1 cellular context compared by ENCODE assay signal in the genomic region with DNA sequence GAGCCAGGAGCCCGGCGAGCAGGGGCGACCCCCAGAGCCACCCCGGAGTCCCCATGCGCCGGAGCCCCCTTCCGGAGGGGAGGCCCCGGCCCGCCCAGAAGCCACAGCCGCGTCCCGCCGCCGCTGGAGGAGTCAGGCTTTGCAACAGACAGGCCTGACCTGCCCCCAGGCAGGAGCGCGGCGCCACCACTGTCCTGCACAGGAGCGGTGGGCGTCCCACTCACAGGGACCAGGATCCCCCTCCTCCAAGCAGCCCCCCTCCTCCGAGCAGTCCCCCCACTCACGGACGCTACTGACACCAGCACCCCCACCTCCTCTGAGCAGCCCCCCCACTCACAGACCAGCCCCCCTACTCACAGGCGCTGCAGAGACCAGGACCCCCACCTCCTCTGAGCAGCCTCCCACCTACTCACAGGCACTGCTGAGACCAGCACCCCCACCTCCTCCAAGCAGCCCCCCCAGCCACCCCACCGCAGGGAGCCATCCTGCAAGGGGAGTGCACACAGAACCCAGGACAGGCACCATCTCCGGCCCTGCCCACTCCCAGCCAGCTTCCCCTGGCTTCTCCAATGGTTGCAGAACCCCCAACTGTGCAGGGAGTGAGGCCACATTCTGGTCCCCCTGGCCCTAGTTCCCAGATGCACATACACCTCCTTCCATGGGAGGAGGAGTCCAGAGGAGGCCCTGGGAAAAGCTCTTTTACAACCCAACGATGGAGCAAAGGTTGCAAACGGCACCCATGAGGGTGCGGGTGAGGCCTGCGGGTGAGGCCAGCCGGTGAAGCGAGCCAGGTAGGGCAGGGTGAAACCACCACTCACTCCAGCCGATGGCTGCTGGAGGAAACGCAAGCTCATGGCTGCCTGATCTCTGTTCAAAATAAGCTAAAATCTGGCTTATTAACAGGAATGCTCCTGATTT.
A peak's percentile ranks its signal among the peaks of the same experiment; 100 is the strongest.
TF ChIP-seq lines count a peak whose summit lies in the region.

No MANE protein-coding gene starts in this region.

TF ChIP-seq in HepG2, 621 proteins besides CTCF, POLR2A, EP300 and RAD21 (continued from another document and continues in another):
- TF ChIP-seq, protein P1, sequence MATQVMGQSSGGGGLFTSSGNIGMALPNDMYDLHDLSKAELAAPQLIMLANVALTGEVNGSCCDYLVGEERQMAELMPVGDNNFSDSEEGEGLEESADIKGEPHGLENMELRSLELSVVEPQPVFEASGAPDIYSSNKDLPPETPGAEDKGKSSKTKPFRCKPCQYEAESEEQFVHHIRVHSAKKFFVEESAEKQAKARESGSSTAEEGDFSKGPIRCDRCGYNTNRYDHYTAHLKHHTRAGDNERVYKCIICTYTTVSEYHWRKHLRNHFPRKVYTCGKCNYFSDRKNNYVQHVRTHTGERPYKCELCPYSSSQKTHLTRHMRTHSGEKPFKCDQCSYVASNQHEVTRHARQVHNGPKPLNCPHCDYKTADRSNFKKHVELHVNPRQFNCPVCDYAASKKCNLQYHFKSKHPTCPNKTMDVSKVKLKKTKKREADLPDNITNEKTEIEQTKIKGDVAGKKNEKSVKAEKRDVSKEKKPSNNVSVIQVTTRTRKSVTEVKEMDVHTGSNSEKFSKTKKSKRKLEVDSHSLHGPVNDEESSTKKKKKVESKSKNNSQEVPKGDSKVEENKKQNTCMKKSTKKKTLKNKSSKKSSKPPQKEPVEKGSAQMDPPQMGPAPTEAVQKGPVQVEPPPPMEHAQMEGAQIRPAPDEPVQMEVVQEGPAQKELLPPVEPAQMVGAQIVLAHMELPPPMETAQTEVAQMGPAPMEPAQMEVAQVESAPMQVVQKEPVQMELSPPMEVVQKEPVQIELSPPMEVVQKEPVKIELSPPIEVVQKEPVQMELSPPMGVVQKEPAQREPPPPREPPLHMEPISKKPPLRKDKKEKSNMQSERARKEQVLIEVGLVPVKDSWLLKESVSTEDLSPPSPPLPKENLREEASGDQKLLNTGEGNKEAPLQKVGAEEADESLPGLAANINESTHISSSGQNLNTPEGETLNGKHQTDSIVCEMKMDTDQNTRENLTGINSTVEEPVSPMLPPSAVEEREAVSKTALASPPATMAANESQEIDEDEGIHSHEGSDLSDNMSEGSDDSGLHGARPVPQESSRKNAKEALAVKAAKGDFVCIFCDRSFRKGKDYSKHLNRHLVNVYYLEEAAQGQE (IDR thresholded peaks at IDR 0.05; ENCODE audit: borderline replicate concordance in 1 of 2, low read depth in 1 of 2, low read length in 2 of 2), result no peak
- peak; percentile 80 for TF ChIP-seq ZFY (CRISPR knock-in tag; IDR thresholded peaks at IDR 0.05)
- TF ChIP-seq ZBTB7A (CRISPR knock-in tag; IDR thresholded peaks at IDR 0.05), result peak; percentile 48; the same call in 1 of the 2 replicates
- no peak for TF ChIP-seq HMG20A (CRISPR knock-in tag; IDR thresholded peaks at IDR 0.05; ENCODE audit: borderline replicate concordance)
- TF ChIP-seq ZNF138 (CRISPR knock-in tag; IDR thresholded peaks at IDR 0.05; ENCODE audit: low read depth), result no peak
- TF ChIP-seq NONO (IDR thresholded peaks at IDR 0.05), result no peak
- TF ChIP-seq NONO (CRISPR knock-in tag; conservative IDR thresholded peaks at IDR 0.05), result peak; percentile 25; the same call in 1 of the 2 replicates
- TF ChIP-seq U2AF1 (optimal IDR thresholded peaks at IDR 0.05; ENCODE audit: low read depth, low read length), result no peak
- TF ChIP-seq, protein P2, sequence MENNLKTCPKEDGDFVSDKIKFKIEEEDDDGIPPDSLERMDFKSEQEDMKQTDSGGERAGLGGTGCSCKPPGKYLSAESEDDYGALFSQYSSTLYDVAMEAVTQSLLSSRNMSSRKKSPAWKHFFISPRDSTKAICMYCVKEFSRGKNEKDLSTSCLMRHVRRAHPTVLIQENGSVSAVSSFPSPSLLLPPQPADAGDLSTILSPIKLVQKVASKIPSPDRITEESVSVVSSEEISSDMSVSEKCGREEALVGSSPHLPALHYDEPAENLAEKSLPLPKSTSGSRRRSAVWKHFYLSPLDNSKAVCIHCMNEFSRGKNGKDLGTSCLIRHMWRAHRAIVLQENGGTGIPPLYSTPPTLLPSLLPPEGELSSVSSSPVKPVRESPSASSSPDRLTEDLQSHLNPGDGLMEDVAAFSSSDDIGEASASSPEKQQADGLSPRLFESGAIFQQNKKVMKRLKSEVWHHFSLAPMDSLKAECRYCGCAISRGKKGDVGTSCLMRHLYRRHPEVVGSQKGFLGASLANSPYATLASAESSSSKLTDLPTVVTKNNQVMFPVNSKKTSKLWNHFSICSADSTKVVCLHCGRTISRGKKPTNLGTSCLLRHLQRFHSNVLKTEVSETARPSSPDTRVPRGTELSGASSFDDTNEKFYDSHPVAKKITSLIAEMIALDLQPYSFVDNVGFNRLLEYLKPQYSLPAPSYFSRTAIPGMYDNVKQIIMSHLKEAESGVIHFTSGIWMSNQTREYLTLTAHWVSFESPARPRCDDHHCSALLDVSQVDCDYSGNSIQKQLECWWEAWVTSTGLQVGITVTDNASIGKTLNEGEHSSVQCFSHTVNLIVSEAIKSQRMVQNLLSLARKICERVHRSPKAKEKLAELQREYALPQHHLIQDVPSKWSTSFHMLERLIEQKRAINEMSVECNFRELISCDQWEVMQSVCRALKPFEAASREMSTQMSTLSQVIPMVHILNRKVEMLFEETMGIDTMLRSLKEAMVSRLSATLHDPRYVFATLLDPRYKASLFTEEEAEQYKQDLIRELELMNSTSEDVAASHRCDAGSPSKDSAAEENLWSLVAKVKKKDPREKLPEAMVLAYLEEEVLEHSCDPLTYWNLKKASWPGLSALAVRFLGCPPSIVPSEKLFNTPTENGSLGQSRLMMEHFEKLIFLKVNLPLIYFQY (CRISPR knock-in tag; IDR thresholded peaks at IDR 0.05; ENCODE audit: borderline replicate concordance), result no peak
- TF ChIP-seq HOXA3 (CRISPR knock-in tag; IDR thresholded peaks at IDR 0.05), result peak; percentile 33; the same call in 1 of the 2 replicates
- no peak for TF ChIP-seq SYNCRIP (IDR thresholded peaks at IDR 0.05; ENCODE audit: insufficient read depth, low read depth, low read length)
- TF ChIP-seq, protein P3, sequence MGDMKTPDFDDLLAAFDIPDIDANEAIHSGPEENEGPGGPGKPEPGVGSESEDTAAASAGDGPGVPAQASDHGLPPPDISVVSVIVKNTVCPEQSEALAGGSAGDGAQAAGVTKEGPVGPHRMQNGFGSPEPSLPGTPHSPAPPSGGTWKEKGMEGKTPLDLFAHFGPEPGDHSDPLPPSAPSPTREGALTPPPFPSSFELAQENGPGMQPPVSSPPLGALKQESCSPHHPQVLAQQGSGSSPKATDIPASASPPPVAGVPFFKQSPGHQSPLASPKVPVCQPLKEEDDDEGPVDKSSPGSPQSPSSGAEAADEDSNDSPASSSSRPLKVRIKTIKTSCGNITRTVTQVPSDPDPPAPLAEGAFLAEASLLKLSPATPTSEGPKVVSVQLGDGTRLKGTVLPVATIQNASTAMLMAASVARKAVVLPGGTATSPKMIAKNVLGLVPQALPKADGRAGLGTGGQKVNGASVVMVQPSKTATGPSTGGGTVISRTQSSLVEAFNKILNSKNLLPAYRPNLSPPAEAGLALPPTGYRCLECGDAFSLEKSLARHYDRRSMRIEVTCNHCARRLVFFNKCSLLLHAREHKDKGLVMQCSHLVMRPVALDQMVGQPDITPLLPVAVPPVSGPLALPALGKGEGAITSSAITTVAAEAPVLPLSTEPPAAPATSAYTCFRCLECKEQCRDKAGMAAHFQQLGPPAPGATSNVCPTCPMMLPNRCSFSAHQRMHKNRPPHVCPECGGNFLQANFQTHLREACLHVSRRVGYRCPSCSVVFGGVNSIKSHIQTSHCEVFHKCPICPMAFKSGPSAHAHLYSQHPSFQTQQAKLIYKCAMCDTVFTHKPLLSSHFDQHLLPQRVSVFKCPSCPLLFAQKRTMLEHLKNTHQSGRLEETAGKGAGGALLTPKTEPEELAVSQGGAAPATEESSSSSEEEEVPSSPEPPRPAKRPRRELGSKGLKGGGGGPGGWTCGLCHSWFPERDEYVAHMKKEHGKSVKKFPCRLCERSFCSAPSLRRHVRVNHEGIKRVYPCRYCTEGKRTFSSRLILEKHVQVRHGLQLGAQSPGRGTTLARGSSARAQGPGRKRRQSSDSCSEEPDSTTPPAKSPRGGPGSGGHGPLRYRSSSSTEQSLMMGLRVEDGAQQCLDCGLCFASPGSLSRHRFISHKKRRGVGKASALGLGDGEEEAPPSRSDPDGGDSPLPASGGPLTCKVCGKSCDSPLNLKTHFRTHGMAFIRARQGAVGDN (CRISPR knock-in tag; IDR thresholded peaks at IDR 0.05), result peak; percentile 13
- peak; percentile 22 for TF ChIP-seq XRCC5 (optimal IDR thresholded peaks at IDR 0.05; ENCODE audit: low read length)
- TF ChIP-seq HNRNPK (IDR thresholded peaks at IDR 0.05; ENCODE audit: low read depth, low read length, poor library complexity, severe bottlenecking), result peak; percentile 29
- TF ChIP-seq SAFB2 (CRISPR knock-in tag; IDR thresholded peaks at IDR 0.05; ENCODE audit: borderline replicate concordance, low read depth), result no peak
- TF ChIP-seq ZNF160 (CRISPR knock-in tag; IDR thresholded peaks at IDR 0.05), result peak; percentile 64; the same call in 1 of the 2 replicates
- TF ChIP-seq HNRNPL (IDR thresholded peaks at IDR 0.05; ENCODE audit: low read depth, low read length), result peak; percentile 25; the same call in 1 of the 2 replicates
- peak; percentile 26 for TF ChIP-seq YY1 (IDR thresholded peaks at IDR 0.05; ENCODE audit: insufficient read depth, insufficient replicate concordance, low read depth, low read length)
- TF ChIP-seq SRSF4 (IDR thresholded peaks at IDR 0.05; ENCODE audit: low read depth, low read length, poor library complexity, severe bottlenecking), result peak; percentile 30
- TF ChIP-seq MTA3 (CRISPR knock-in tag; IDR thresholded peaks at IDR 0.05), result no peak
- no peak for TF ChIP-seq KAT2B (IDR thresholded peaks at IDR 0.05; ENCODE audit: borderline replicate concordance, low read depth, low read length)
- 0 out of 2 replicates have a peak, but pooled peaks have one; percentile 17 for TF ChIP-seq GATAD1 (CRISPR knock-in tag; IDR thresholded peaks at IDR 0.05)
- TF ChIP-seq FOSL2 (CRISPR knock-in tag; IDR thresholded peaks at IDR 0.05), result 0 out of 2 replicates have a peak, but pooled peaks have one; percentile 6
- TF ChIP-seq, protein P4, sequence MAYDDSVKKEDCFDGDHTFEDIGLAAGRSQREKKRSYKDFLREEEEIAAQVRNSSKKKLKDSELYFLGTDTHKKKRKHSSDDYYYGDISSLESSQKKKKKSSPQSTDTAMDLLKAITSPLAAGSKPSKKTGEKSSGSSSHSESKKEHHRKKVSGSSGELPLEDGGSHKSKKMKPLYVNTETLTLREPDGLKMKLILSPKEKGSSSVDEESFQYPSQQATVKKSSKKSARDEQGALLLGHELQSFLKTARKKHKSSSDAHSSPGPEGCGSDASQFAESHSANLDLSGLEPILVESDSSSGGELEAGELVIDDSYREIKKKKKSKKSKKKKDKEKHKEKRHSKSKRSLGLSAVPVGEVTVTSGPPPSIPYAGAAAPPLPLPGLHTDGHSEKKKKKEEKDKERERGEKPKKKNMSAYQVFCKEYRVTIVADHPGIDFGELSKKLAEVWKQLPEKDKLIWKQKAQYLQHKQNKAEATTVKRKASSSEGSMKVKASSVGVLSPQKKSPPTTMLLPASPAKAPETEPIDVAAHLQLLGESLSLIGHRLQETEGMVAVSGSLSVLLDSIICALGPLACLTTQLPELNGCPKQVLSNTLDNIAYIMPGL (CRISPR knock-in tag; IDR thresholded peaks at IDR 0.05; ENCODE audit: borderline replicate concordance in 1 of 2, low read depth in 1 of 2), result peak in 1 of 2 experiments; percentile 69; a peak in 1 of 4 replicates
- 0 out of 2 replicates have a peak, but pooled peaks have one; percentile 49 for TF ChIP-seq ZNF782 (CRISPR knock-in tag; IDR thresholded peaks at IDR 0.05; ENCODE audit: borderline replicate concordance)
- no peak for TF ChIP-seq ZNF33B (CRISPR knock-in tag; IDR thresholded peaks at IDR 0.05)
- no peak for TF ChIP-seq JUNB (CRISPR knock-in tag; IDR thresholded peaks at IDR 0.05; ENCODE audit: borderline replicate concordance)
- TF ChIP-seq TBL1XR1 (IDR thresholded peaks at IDR 0.05; ENCODE audit: borderline replicate concordance, low read length, partially characterized antibody), result no peak
- TF ChIP-seq, protein P5, sequence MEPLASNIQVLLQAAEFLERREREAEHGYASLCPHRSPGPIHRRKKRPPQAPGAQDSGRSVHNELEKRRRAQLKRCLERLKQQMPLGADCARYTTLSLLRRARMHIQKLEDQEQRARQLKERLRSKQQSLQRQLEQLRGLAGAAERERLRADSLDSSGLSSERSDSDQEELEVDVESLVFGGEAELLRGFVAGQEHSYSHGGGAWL (CRISPR knock-in tag; IDR thresholded peaks at IDR 0.05), result peak; percentile 61
- 0 out of 2 replicates have a peak, but pooled peaks have one; percentile 42 for TF ChIP-seq PPARG (CRISPR knock-in tag; conservative IDR thresholded peaks at IDR 0.05)
- peak; percentile 23; the same call in 1 of the 2 replicates for TF ChIP-seq ZC3H4 (CRISPR knock-in tag; IDR thresholded peaks at IDR 0.05; ENCODE audit: borderline replicate concordance)
- no peak for TF ChIP-seq HMG20B (CRISPR knock-in tag; conservative IDR thresholded peaks at IDR 0.05)
- no peak for TF ChIP-seq SSRP1 (CRISPR knock-in tag; IDR thresholded peaks at IDR 0.05)
- TF ChIP-seq ZNF337 (CRISPR knock-in tag; IDR thresholded peaks at IDR 0.05; ENCODE audit: borderline replicate concordance, low read depth), result no peak
- TF ChIP-seq RBFOX2 (IDR thresholded peaks at IDR 0.05; ENCODE audit: low read depth, low read length), result peak; percentile 58
- peak; percentile 48; the same call in 1 of the 2 replicates for TF ChIP-seq SAP130 (CRISPR knock-in tag; IDR thresholded peaks at IDR 0.05; ENCODE audit: low read depth)
- TF ChIP-seq SIN3A (IDR thresholded peaks at IDR 0.05; ENCODE audit: borderline replicate concordance, low read depth, low read length), result no peak
- peak; percentile 32 for TF ChIP-seq HNRNPLL (IDR thresholded peaks at IDR 0.05; ENCODE audit: low read depth, low read length, poor library complexity, severe bottlenecking)
- TF ChIP-seq, protein P6, sequence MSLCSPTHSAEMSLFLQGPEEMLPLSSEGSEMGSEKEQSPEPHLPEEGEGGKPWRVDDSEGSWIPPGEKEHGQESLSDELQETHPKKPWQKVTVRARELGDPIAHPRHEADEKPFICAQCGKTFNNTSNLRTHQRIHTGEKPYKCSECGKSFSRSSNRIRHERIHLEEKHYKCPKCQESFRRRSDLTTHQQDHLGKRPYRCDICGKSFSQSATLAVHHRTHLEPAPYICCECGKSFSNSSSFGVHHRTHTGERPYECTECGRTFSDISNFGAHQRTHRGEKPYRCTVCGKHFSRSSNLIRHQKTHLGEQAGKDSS (CRISPR knock-in tag; IDR thresholded peaks at IDR 0.05; ENCODE audit: borderline replicate concordance, low read depth), result 0 out of 2 replicates have a peak, but pooled peaks have one; percentile 49
- peak; percentile 74; the same call in 1 of the 2 replicates for TF ChIP-seq ARNT2 (CRISPR knock-in tag; IDR thresholded peaks at IDR 0.05; ENCODE audit: low read depth)
- TF ChIP-seq RFXANK (CRISPR knock-in tag; IDR thresholded peaks at IDR 0.05), result no peak
- TF ChIP-seq ZSCAN21 (CRISPR knock-in tag; IDR thresholded peaks at IDR 0.05; ENCODE audit: borderline replicate concordance), result no peak
- no peak for TF ChIP-seq RBM22 (optimal IDR thresholded peaks at IDR 0.05; ENCODE audit: low read length)
- no peak for TF ChIP-seq KAT8 (CRISPR knock-in tag; IDR thresholded peaks at IDR 0.05)
- TF ChIP-seq, protein P7, sequence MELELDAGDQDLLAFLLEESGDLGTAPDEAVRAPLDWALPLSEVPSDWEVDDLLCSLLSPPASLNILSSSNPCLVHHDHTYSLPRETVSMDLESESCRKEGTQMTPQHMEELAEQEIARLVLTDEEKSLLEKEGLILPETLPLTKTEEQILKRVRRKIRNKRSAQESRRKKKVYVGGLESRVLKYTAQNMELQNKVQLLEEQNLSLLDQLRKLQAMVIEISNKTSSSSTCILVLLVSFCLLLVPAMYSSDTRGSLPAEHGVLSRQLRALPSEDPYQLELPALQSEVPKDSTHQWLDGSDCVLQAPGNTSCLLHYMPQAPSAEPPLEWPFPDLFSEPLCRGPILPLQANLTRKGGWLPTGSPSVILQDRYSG (CRISPR knock-in tag; IDR thresholded peaks at IDR 0.05), result no peak
- no peak for TF ChIP-seq ZSCAN30 (CRISPR knock-in tag; IDR thresholded peaks at IDR 0.05)
- no peak; the same call in 1 of the 2 replicates for TF ChIP-seq RXRA (CRISPR knock-in tag; IDR thresholded peaks at IDR 0.05)
